1 cellular context compared by ENCODE assay signal in the genomic region with DNA sequence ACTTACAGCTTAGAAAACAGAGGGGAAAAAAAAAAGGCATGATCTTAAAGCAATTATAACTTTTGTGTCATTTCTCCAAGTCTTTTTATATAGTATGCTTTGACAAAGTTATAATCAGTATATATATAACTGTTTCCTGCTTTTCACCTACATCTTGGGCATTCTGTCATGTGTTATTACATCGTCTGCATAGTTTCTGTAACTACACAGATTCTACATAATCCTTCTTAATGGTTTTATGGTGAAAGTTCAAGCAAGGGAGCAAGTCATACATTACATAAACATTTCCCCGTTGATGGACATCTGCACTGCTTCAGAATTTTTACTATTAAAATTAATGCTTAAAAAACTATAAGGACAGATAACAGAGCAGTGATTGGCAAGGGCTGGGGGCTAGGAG.
TF ChIP-seq lines count a peak whose summit lies in the region.

No MANE protein-coding gene starts in this region.

TF ChIP-seq in A549, 52 proteins besides CTCF, POLR2A, EP300 and RAD21 (continued from another document):
- TF ChIP-seq, protein P1, sequence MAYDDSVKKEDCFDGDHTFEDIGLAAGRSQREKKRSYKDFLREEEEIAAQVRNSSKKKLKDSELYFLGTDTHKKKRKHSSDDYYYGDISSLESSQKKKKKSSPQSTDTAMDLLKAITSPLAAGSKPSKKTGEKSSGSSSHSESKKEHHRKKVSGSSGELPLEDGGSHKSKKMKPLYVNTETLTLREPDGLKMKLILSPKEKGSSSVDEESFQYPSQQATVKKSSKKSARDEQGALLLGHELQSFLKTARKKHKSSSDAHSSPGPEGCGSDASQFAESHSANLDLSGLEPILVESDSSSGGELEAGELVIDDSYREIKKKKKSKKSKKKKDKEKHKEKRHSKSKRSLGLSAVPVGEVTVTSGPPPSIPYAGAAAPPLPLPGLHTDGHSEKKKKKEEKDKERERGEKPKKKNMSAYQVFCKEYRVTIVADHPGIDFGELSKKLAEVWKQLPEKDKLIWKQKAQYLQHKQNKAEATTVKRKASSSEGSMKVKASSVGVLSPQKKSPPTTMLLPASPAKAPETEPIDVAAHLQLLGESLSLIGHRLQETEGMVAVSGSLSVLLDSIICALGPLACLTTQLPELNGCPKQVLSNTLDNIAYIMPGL (CRISPR knock-in tag; IDR thresholded peaks at IDR 0.05; ENCODE audit: borderline replicate concordance), result no peak
- TF ChIP-seq, protein P2, sequence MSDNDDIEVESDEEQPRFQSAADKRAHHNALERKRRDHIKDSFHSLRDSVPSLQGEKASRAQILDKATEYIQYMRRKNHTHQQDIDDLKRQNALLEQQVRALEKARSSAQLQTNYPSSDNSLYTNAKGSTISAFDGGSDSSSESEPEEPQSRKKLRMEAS (IDR thresholded peaks at IDR 0.05), result no peak
- no peak for TF ChIP-seq KDM5A (IDR thresholded peaks at IDR 0.05)
- TF ChIP-seq EHMT2 (IDR thresholded peaks at IDR 0.05; ENCODE audit: low read depth), result no peak
- no peak for TF ChIP-seq CHD2 (IDR thresholded peaks at IDR 0.05; ENCODE audit: low read length, partially characterized antibody)
- no peak for TF ChIP-seq CBX8 (IDR thresholded peaks at IDR 0.05)
